ENCODE assay signal across 1 cellular context in the genomic region with DNA sequence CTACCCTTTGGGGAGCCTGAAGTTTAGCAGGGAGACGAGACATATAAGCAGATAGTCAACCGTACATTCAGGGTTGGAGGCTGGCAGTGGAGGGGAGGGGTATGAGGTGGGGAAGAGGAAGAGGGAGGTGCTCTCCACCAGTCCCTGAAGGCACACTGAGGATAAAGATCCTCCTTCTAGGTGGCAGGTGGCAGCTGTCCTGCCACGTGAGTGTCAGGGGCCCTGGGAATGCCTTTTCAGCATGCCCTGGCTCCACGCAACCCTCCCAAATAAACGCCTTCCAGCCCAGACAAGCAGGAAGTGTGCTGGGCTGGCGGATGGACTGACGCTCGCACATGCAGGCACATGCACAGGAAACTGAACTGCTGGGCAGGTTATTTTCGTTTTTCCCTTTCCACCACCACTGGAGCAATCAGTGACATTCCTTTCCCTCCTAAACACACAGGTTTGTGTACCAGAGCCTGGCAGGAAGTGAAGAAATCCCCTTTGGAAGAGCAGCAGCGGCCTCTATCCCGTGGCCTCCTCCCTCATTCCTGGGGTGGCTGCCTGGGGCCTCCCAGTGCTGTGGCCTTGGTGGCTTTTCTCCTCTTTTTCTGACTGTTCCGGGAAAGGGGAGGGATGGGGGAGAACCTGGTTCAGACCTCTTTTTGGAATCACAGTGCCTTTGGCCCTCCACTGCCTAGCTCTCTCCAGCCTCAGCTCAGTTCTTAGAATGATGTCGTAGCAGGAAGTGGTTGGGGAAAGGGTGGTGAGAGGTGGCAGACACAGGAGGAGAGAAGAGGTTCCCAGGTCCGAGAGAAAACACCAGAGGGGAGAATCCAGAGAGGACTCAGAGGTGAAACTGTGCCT.
TF ChIP-seq lines count a peak whose summit lies in the region.

No MANE protein-coding gene starts in this region.

TF ChIP-seq in K562, 482 proteins besides CTCF, POLR2A, EP300 and RAD21 (continued from another document):
- TF ChIP-seq BHLHE40 (IDR thresholded peaks at IDR 0.05; ENCODE audit: low read length) (peak; percentile 44; the same call in 1 of the 2 replicates), GABPA (tag; conservative IDR thresholded peaks at IDR 0.05; ENCODE audit: low read depth) (peak; percentile 28), ZNF311 (CRISPR knock-in tag; IDR thresholded peaks at IDR 0.05) (0 out of 2 replicates have a peak, but pooled peaks have one; percentile 11)
